8 cellular contexts compared by ENCODE assay signal in genomic region chr10:104122273-104123107, GRCh38. TPM values are rescaled to one million over a fixed set of nuclear protein-coding genes. Genes with fewer than 3 reads are reported as not detected.
A peak's percentile ranks its signal among the peaks of the same experiment; 100 is the strongest.
DNase-seq lines count a peak whose midpoint lies in the region; ATAC-seq and TF ChIP-seq lines count a peak whose summit lies in the region.

No MANE protein-coding gene starts in this region.

- H3K27ac Mint-ChIP-seq in brain: peak overlapping the region; percentile 69 to 99 (median 97)

- H3K4me1 Mint-ChIP-seq in brain: peaks cover 53% of the 10 kb centered on the region

- H3K27ac ChIP-seq in MM.1S (ENCODE audit: low read length) (peak overlapping the region; percentile 72; the same call in 1 of the 2 replicates), temporal lobe (ENCODE audit: low read depth, low read length) (peak overlapping the region; percentile 89)

- H3K4me3 ChIP-seq in BE2C (ENCODE audit: low read depth, low read length) (peak overlapping the region; percentile 97), MM.1S (ENCODE audit: low read length) (peak overlapping the region; percentile 71), kidney epithelial cell (ENCODE audit: low read depth, low read length) (peak overlapping the region; percentile 94)

- H3K9me3 ChIP-seq in BE2C (no peaks in the 10 kb centered on the region), MM.1S (replicated peaks; ENCODE audit: insufficient read depth, low read length) (no peaks in the 10 kb centered on the region)

- H3K9me3 Mint-ChIP-seq in brain: no peaks in the 10 kb centered on the region

- H2AFZ ChIP-seq in MM.1S (ENCODE audit: low read length): peak overlapping the region; percentile 64

- H3F3A ChIP-seq in MM.1S (ENCODE audit: insufficient read depth, low read length): peaks cover 24% of the 10 kb centered on the region

- TF ChIP-seq CTCF in BE2C (IDR thresholded peaks at IDR 0.05; ENCODE audit: low read depth, low read length): no peak
- no peak for TF ChIP-seq CTCF in MM.1S (IDR thresholded peaks at IDR 0.05; ENCODE audit: low read length)
- TF ChIP-seq CTCF in brain (conservative IDR thresholded peaks at IDR 0.05): no peak
- no peak for TF ChIP-seq CTCF in kidney epithelial cell (IDR thresholded peaks at IDR 0.05; ENCODE audit: insufficient read depth, low read length, poor library complexity, severe bottlenecking)

- peak; percentile 11 for ATAC-seq in GM19395 (IDR thresholded peaks at IDR 0.05; ENCODE audit: unreplicated experiment)

- H3K4me2 ChIP-seq in MM.1S (ENCODE audit: low read depth, low read length): peak overlapping the region; percentile 72

- DNase-seq in BE2C: no peak
- DNase-seq in MM.1S: peak; percentile 44
- DNase-seq in kidney epithelial cell (ENCODE audit: low read depth): no peak
- DNase-seq in epidermal melanocyte (ENCODE audit: insufficient read length, low spot score): no peak
- DNase-seq in D341Med (ENCODE audit: low spot score): no peak

- peaks cover 12% of the 10 kb centered on the region for H3K27me3 Mint-ChIP-seq in brain

- no peaks in the 10 kb centered on the region for H3K9me2 ChIP-seq in MM.1S (replicated peaks; ENCODE audit: insufficient read depth, low read length)

- H3K9ac ChIP-seq in MM.1S (ENCODE audit: low read length): peak overlapping the region; percentile 81

- no peaks in the 10 kb centered on the region for H4K20me1 ChIP-seq in MM.1S (ENCODE audit: insufficient read depth, low read length)

- H3K27me3 ChIP-seq in BE2C (no peaks in the 10 kb centered on the region), MM.1S (replicated peaks; ENCODE audit: insufficient read depth, low read length) (no peaks in the 10 kb centered on the region), kidney epithelial cell (ENCODE audit: control insufficient read depth, insufficient read depth, low read length) (no peaks in the 10 kb centered on the region)

- peaks cover 5% of the 10 kb centered on the region for H3K4me1 ChIP-seq in BE2C
- H3K4me1 ChIP-seq in MM.1S (ENCODE audit: low read length): peaks cover 16% of the 10 kb centered on the region

- H3K79me2 ChIP-seq in MM.1S (ENCODE audit: low read length): no peaks in the 10 kb centered on the region

- H3K36me3 ChIP-seq in BE2C (no peaks in the 10 kb centered on the region), MM.1S (replicated peaks; ENCODE audit: insufficient read depth, low read length) (no peaks in the 10 kb centered on the region), kidney epithelial cell (ENCODE audit: control insufficient read depth, insufficient read depth, low read length) (no peaks in the 10 kb centered on the region)

- peak overlapping the region; percentile 92 to 99 (median 97) for H3K4me3 Mint-ChIP-seq in brain

- peaks cover 10% of the 10 kb centered on the region for H3K36me3 Mint-ChIP-seq in brain

RNA-seq across cellular contexts. Expression of gene SFR1, which starts 0.5 kb away (rescaled TPM):
- 2.5 TPM for polyA plus RNA-seq in BE2C (2012; ENCODE audit: insufficient read depth, insufficient read length, low read depth)
- polyA plus RNA-seq in brain (ENCODE audit: insufficient read depth, low read depth, low replicate concordance): 5.0 TPM
- total RNA-seq in kidney epithelial cell: 11.0 and 12.8 TPM in 2 replicates
- 7.6 TPM for total RNA-seq in temporal lobe

RNA-seq across cellular contexts. Expression of gene COL17A1, which starts 36.8 kb away (rescaled TPM):
- polyA plus RNA-seq in BE2C (2012; ENCODE audit: insufficient read depth, insufficient read length, low read depth): not detected
- polyA plus RNA-seq in brain (ENCODE audit: insufficient read depth, low read depth, low replicate concordance): 0.63 TPM
- total RNA-seq in kidney epithelial cell (0.21 and 0.33 TPM in 2 replicates), temporal lobe (0.25 TPM)
